In genomic region chr5:534743-535671, GRCh38 we compare ENCODE assay signal across 14 cellular contexts.
"Had no signal": no experiment of that assay in that cellular context is flagged by ENCODE, and none has a peak within 500 bp of the region (broad histone marks: within the 10 kb centered on the region; RNA-seq: fewer than 3 reads in every experiment).

No MANE protein-coding gene starts in this region.

- H3K4me1 ChIP-seq: prostate gland, transverse colon had no signal

- H3K4me2 ChIP-seq: hepatocyte had no signal

- FAIRE-seq: colon, keratinocyte, TTC549 had no signal

- DNase-seq: activated CD4-positive, alpha-beta T cell treated with anti-CD3 and anti-CD28 coated beads, Interleukin-2, amount 10 ng/mL, durations not matched to agents 7 days and 5 days; activated CD8-positive, alpha-beta memory T cell treated with anti-CD3 and anti-CD28 coated beads for 24 hours; erythroblast; occipital lobe; stimulated activated naive B cell treated with anti-CD40 and anti-IgM and Interleukin-4, amounts not matched to agents 10 μg/mL and 1 μg/mL and 100 μg/mL, for 72 hours; substantia nigra; T-helper 2 cell; transverse colon had no signal

- H3K79me2 ChIP-seq: hepatocyte had no signal

- H2AFZ ChIP-seq: hepatocyte had no signal

- ATAC-seq: stimulated activated naive B cell treated with anti-CD40 and anti-IgM and Interleukin-4, amounts not matched to agents 10 μg/mL and 1 μg/mL and 100 μg/mL, for 72 hours had no signal

- H3K36me3 ChIP-seq: cardiac muscle cell, prostate gland, transverse colon had no signal

- H3K4me3 ChIP-seq: cardiac muscle cell, hepatocyte, prostate gland, transverse colon had no signal

- H3K27ac ChIP-seq: cardiac muscle cell, hepatocyte, prostate gland, transverse colon had no signal

- H3K9me3 ChIP-seq: prostate gland, transverse colon had no signal
